ENCODE assay signal across 24 cellular contexts in genomic region chrX:38968817-38969216, GRCh38.
"Had no signal": no experiment of that assay in that cellular context is flagged by ENCODE, and none has a peak within 500 bp of the region (broad histone marks: within the 10 kb centered on the region; RNA-seq: fewer than 3 reads in every experiment).

No MANE protein-coding gene starts in this region.

- H3K27me3 Mint-ChIP-seq: activated CD4-positive, alpha-beta T cell treated with anti-CD3 and anti-CD28 coated beads, Interleukin-2, amount 10 ng/mL, durations not matched to agents 24 days and 14 days; activated naive CD4-positive, alpha-beta T cell treated with anti-CD3 and anti-CD28 coated beads, Interleukin-2, amount 10 ng/mL, durations not matched to agents 7 days and 5 days; dendritic cell treated with granulocyte-macrophage colony-stimulating factor and Interleukin-4, amounts not matched to agents 40 ng/mL and 50 ng/mL, for 4 days; progenitor cell of endocrine pancreas had no signal

- H3K27me3 ChIP-seq: ascending aorta, right lobe of liver, thyroid gland had no signal

- H3K36me3 Mint-ChIP-seq: activated naive CD4-positive, alpha-beta T cell treated with anti-CD3 and anti-CD28 coated beads, Interleukin-2, amount 10 ng/mL, durations not matched to agents 7 days and 5 days had no signal

- H3K4me3 Mint-ChIP-seq: activated CD4-positive, alpha-beta T cell treated with anti-CD3 and anti-CD28 coated beads, Interleukin-2, amount 10 ng/mL, durations not matched to agents 24 days and 14 days; activated CD8-positive, alpha-beta T cell treated with anti-CD3 and anti-CD28 coated beads, Interleukin-2, amount 10 ng/mL, durations not matched to agents 7 days and 5 days; activated naive CD4-positive, alpha-beta T cell treated with anti-CD3 and anti-CD28 coated beads, Interleukin-2, amount 10 ng/mL, durations not matched to agents 7 days and 5 days; activated T-cell treated with anti-CD3 and anti-CD28 coated beads, Interleukin-2, amount 50 U/mL, for 4 hours; dendritic cell treated with granulocyte-macrophage colony-stimulating factor and Interleukin-4, amounts not matched to agents 40 ng/mL and 50 ng/mL, for 4 days; naive B cell; neural crest cell; stimulated activated naive B cell treated with anti-CD40 and anti-IgM and Interleukin-4, amounts not matched to agents 10 μg/mL and 1 μg/mL and 100 μg/mL, for 72 hours had no signal

- H3K36me3 ChIP-seq: ascending aorta, right lobe of liver, spleen, thyroid gland had no signal

- H3K4me1 Mint-ChIP-seq: activated naive CD4-positive, alpha-beta T cell treated with anti-CD3 and anti-CD28 coated beads, Interleukin-2, amount 10 ng/mL, durations not matched to agents 7 days and 5 days; naive B cell had no signal

- H3K9me3 Mint-ChIP-seq: activated CD4-positive, alpha-beta T cell treated with anti-CD3 and anti-CD28 coated beads, Interleukin-2, amount 10 ng/mL, durations not matched to agents 24 days and 14 days; activated naive CD4-positive, alpha-beta T cell treated with anti-CD3 and anti-CD28 coated beads, Interleukin-2, amount 10 ng/mL, durations not matched to agents 7 days and 5 days; activated T-cell treated with anti-CD3 and anti-CD28 coated beads, Interleukin-2, amount 50 U/mL, for 4 hours; dendritic cell treated with granulocyte-macrophage colony-stimulating factor and Interleukin-4, amounts not matched to agents 40 ng/mL and 50 ng/mL, for 4 days had no signal

- H3K27ac Mint-ChIP-seq: activated CD4-positive, alpha-beta T cell treated with anti-CD3 and anti-CD28 coated beads, Interleukin-2, amount 10 ng/mL, durations not matched to agents 24 days and 14 days; activated CD8-positive, alpha-beta T cell treated with anti-CD3 and anti-CD28 coated beads, Interleukin-2, amount 10 ng/mL, durations not matched to agents 7 days and 5 days; activated naive CD4-positive, alpha-beta T cell treated with anti-CD3 and anti-CD28 coated beads, Interleukin-2, amount 10 ng/mL, durations not matched to agents 7 days and 5 days; dendritic cell treated with granulocyte-macrophage colony-stimulating factor and Interleukin-4, amounts not matched to agents 40 ng/mL and 50 ng/mL, for 4 days; naive B cell; progenitor cell of endocrine pancreas; stimulated activated naive B cell treated with anti-CD40 and anti-IgM and Interleukin-4, amounts not matched to agents 10 μg/mL and 1 μg/mL and 100 μg/mL, for 72 hours had no signal

- H3K27ac ChIP-seq: ascending aorta, right lobe of liver, spleen, thyroid gland had no signal

- H3K9me3 ChIP-seq: ascending aorta, mucosa of descending colon, right lobe of liver, thyroid gland had no signal

- DNase-seq: activated CD4-positive, alpha-beta T cell treated with anti-CD3 and anti-CD28 coated beads, Interleukin-2, amount 10 ng/mL, durations not matched to agents 24 days and 14 days; activated CD8-positive, alpha-beta T cell treated with anti-CD3 and anti-CD28 coated beads, Interleukin-2, amount 10 ng/mL, durations not matched to agents 7 days and 5 days; activated naive CD4-positive, alpha-beta T cell treated with anti-CD3 and anti-CD28 coated beads, Interleukin-2, amount 10 ng/mL, durations not matched to agents 7 days and 5 days; activated T-cell treated with anti-CD3 and anti-CD28 coated beads, Interleukin-2, amount 50 U/mL, for 4 hours; cerebellar nuclear complex; effector CD8-positive, alpha-beta T cell; hippocampal formation; islet precursor cell; left colon; mammary epithelial cell; mucosa of descending colon; naive B cell; right lobe of liver; spleen; stimulated activated CD4-positive, alpha-beta T cell treated with anti-CD3 and anti-CD28 coated beads, Interleukin-4, amount 100 ng/mL, for 4 hours; stimulated activated naive B cell treated with anti-CD40 and anti-IgM and Interleukin-4, amounts not matched to agents 10 μg/mL and 1 μg/mL and 100 μg/mL, for 72 hours; T-helper 1 cell; T-helper 9 cell; thyroid gland had no signal

- ATAC-seq: activated CD8-positive, alpha-beta T cell treated with anti-CD3 and anti-CD28 coated beads, Interleukin-2, amount 10 ng/mL, durations not matched to agents 7 days and 5 days; activated T-cell treated with anti-CD3 and anti-CD28 coated beads, Interleukin-2, amount 50 U/mL, for 4 hours; esophagus mucosa; left colon; right lobe of liver; stimulated activated naive B cell treated with anti-CD40 and anti-IgM and Interleukin-4, amounts not matched to agents 10 μg/mL and 1 μg/mL and 100 μg/mL, for 72 hours had no signal

- H3K4me3 ChIP-seq: ascending aorta, mucosa of descending colon, right lobe of liver, spleen, thyroid gland had no signal

- H3K4me1 ChIP-seq: ascending aorta, right lobe of liver, spleen, thyroid gland had no signal
